1 cellular context compared by ENCODE assay signal in the genomic region with DNA sequence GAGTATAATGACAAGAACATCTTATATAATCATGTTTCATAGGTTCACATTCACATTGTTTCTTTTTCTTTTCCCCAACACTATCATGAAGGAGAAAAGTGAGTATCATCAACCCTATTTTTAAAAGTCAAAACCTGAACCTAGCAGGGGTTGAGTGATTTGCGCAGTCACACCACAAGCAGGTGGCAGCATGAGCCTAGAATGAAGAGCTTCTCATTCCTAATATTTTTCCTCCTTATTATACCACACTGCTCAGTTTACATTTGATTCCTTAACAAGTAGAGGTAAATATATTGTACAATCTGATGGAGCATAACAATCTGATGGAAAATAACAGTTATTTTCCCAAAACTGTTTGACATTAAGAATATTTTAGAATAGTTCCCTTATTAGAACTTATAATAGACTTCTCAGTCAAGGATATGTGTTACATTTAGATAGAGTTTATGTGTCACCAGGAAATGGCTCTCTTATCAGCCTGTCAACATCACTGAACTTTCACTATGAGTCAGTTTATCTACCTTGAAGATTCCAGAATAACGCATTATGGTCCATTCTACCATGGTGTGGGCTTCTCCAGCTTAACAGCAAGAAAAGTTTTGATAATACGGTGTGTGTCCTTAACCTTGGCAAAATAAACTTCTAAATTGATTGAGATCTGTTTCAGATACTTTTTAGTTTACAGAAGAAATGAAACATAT.
TF ChIP-seq lines count a peak whose summit lies in the region.

No MANE protein-coding gene starts in this region.

TF ChIP-seq in K562, 482 proteins besides CTCF, POLR2A, EP300 and RAD21 (continued from another document):
- TF ChIP-seq, protein P1, sequence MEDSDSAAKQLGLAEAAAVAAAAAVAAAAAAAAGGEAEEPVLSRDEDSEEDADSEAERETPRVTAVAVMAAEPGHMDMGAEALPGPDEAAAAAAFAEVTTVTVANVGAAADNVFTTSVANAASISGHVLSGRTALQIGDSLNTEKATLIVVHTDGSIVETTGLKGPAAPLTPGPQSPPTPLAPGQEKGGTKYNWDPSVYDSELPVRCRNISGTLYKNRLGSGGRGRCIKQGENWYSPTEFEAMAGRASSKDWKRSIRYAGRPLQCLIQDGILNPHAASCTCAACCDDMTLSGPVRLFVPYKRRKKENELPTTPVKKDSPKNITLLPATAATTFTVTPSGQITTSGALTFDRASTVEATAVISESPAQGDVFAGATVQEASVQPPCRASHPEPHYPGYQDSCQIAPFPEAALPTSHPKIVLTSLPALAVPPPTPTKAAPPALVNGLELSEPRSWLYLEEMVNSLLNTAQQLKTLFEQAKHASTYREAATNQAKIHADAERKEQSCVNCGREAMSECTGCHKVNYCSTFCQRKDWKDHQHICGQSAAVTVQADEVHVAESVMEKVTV (CRISPR knock-in tag; IDR thresholded peaks at IDR 0.05), result peak; percentile 89
- 0 out of 2 replicates have a peak, but pooled peaks have one; percentile 13 for TF ChIP-seq ETV1 (tag; conservative IDR thresholded peaks at IDR 0.05; ENCODE audit: low read depth)
- 0 out of 2 replicates have a peak, but pooled peaks have one; percentile 12 for TF ChIP-seq GABPA (tag; conservative IDR thresholded peaks at IDR 0.05; ENCODE audit: low read depth)
- no peak for TF ChIP-seq IRF2 (CRISPR knock-in tag; IDR thresholded peaks at IDR 0.05)
- TF ChIP-seq CC2D1A (IDR thresholded peaks at IDR 0.05), result no peak
- TF ChIP-seq L3MBTL2 (IDR thresholded peaks at IDR 0.05), result peak; percentile 25; the same call in 1 of the 2 replicates
- peak; percentile 85 for TF ChIP-seq JUND (IDR thresholded peaks at IDR 0.05; ENCODE audit: borderline replicate concordance, low read depth, low read length)
- peak; percentile 77; the same call in 2 of the 3 replicates for TF ChIP-seq JUND (tag; IDR thresholded peaks at IDR 0.05; ENCODE audit: borderline replicate concordance, low read depth, low read length)
- peak; percentile 53; the same call in 1 of the 2 replicates for TF ChIP-seq ZNF3 (CRISPR knock-in tag; IDR thresholded peaks at IDR 0.05)
- TF ChIP-seq ZEB2 (IDR thresholded peaks at IDR 0.05), result peak; percentile 73
- no peak for TF ChIP-seq ZNF354B (CRISPR knock-in tag; IDR thresholded peaks at IDR 0.05)
- TF ChIP-seq EWSR1 (IDR thresholded peaks at IDR 0.05; ENCODE audit: borderline replicate concordance, low read depth, partially characterized antibody), result no peak
- peak; percentile 74 for TF ChIP-seq CTBP1 (IDR thresholded peaks at IDR 0.05; ENCODE audit: borderline replicate concordance)
- no peak for TF ChIP-seq PHF20 (IDR thresholded peaks at IDR 0.05; ENCODE audit: partially characterized antibody)
- TF ChIP-seq SMARCA4 (IDR thresholded peaks at IDR 0.05), result peak; percentile 74
- TF ChIP-seq ZNF589 (CRISPR knock-in tag; IDR thresholded peaks at IDR 0.05; ENCODE audit: low read depth), result peak; percentile 51; the same call in 1 of the 2 replicates
- 0 out of 4 replicates have a peak, but pooled peaks of 1 of the 2 experiments have one; percentile 31 for TF ChIP-seq MAZ (CRISPR knock-in tag; conservative IDR thresholded peaks at IDR 0.05 in 1 of 2, IDR thresholded peaks at IDR 0.05 in 1 of 2)
- no peak for TF ChIP-seq SMC3 (conservative IDR thresholded peaks at IDR 0.05; ENCODE audit: insufficient read depth, low read depth, low read length)
- TF ChIP-seq, protein P2, sequence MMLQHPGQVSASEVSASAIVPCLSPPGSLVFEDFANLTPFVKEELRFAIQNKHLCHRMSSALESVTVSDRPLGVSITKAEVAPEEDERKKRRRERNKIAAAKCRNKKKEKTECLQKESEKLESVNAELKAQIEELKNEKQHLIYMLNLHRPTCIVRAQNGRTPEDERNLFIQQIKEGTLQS (IDR thresholded peaks at IDR 0.05), result peak; percentile 60; the same call in 1 of the 2 replicates
- TF ChIP-seq, protein P2 (CRISPR knock-in tag; conservative IDR thresholded peaks at IDR 0.05), result no peak
- TF ChIP-seq, protein P3, sequence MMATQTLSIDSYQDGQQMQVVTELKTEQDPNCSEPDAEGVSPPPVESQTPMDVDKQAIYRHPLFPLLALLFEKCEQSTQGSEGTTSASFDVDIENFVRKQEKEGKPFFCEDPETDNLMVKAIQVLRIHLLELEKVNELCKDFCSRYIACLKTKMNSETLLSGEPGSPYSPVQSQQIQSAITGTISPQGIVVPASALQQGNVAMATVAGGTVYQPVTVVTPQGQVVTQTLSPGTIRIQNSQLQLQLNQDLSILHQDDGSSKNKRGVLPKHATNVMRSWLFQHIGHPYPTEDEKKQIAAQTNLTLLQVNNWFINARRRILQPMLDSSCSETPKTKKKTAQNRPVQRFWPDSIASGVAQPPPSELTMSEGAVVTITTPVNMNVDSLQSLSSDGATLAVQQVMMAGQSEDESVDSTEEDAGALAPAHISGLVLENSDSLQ (IDR thresholded peaks at IDR 0.05), result peak; percentile 21; the same call in 1 of the 2 replicates
- peak; percentile 78 for TF ChIP-seq ARID1B (IDR thresholded peaks at IDR 0.05)
- TF ChIP-seq, protein P4, sequence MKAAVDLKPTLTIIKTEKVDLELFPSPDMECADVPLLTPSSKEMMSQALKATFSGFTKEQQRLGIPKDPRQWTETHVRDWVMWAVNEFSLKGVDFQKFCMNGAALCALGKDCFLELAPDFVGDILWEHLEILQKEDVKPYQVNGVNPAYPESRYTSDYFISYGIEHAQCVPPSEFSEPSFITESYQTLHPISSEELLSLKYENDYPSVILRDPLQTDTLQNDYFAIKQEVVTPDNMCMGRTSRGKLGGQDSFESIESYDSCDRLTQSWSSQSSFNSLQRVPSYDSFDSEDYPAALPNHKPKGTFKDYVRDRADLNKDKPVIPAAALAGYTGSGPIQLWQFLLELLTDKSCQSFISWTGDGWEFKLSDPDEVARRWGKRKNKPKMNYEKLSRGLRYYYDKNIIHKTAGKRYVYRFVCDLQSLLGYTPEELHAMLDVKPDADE (conservative IDR thresholded peaks at IDR 0.05; ENCODE audit: control insufficient read depth, low read depth, low read length), result no peak
- 0 out of 2 replicates have a peak, but pooled peaks have one; percentile 59 for TF ChIP-seq ZNF175 (CRISPR knock-in tag; IDR thresholded peaks at IDR 0.05; ENCODE audit: low read depth)
- peak; percentile 96 for TF ChIP-seq FOSL1 (tag; conservative IDR thresholded peaks at IDR 0.05)
- no peak for TF ChIP-seq YBX1 (IDR thresholded peaks at IDR 0.05)
- TF ChIP-seq SOX6 (IDR thresholded peaks at IDR 0.05), result peak; percentile 58; the same call in 1 of the 2 replicates
- TF ChIP-seq CBFA2T3 (IDR thresholded peaks at IDR 0.05), result 0 out of 2 replicates have a peak, but pooled peaks have one; percentile 5
- TF ChIP-seq DPF2 (IDR thresholded peaks at IDR 0.05), result peak; percentile 70
- TF ChIP-seq NR2C1 (IDR thresholded peaks at IDR 0.05), result no peak
- 0 out of 2 replicates have a peak, but pooled peaks have one; percentile 20 for TF ChIP-seq NR2C1 (tag; IDR thresholded peaks at IDR 0.05)
- TF ChIP-seq MTA2 (IDR thresholded peaks at IDR 0.05; ENCODE audit: low read depth), result 0 out of 2 replicates have a peak, but pooled peaks have one; percentile 7
- no peak for TF ChIP-seq ERF (CRISPR knock-in tag; IDR thresholded peaks at IDR 0.05)
- no peak for TF ChIP-seq SAFB2 (IDR thresholded peaks at IDR 0.05; ENCODE audit: borderline replicate concordance, low read depth, low read length, severe bottlenecking)
- TF ChIP-seq, protein P5, sequence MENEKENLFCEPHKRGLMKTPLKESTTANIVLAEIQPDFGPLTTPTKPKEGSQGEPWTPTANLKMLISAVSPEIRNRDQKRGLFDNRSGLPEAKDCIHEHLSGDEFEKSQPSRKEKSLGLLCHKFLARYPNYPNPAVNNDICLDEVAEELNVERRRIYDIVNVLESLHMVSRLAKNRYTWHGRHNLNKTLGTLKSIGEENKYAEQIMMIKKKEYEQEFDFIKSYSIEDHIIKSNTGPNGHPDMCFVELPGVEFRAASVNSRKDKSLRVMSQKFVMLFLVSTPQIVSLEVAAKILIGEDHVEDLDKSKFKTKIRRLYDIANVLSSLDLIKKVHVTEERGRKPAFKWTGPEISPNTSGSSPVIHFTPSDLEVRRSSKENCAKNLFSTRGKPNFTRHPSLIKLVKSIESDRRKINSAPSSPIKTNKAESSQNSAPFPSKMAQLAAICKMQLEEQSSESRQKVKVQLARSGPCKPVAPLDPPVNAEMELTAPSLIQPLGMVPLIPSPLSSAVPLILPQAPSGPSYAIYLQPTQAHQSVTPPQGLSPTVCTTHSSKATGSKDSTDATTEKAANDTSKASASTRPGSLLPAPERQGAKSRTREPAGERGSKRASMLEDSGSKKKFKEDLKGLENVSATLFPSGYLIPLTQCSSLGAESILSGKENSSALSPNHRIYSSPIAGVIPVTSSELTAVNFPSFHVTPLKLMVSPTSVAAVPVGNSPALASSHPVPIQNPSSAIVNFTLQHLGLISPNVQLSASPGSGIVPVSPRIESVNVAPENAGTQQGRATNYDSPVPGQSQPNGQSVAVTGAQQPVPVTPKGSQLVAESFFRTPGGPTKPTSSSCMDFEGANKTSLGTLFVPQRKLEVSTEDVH (IDR thresholded peaks at IDR 0.05; ENCODE audit: low read depth, partially characterized antibody), result no peak
- 0 out of 2 replicates have a peak, but pooled peaks have one; percentile 16 for TF ChIP-seq ZNF584 (CRISPR knock-in tag; IDR thresholded peaks at IDR 0.05; ENCODE audit: low read depth)
- 0 out of 2 replicates have a peak, but pooled peaks have one; percentile 40 for TF ChIP-seq ELF1 (tag; IDR thresholded peaks at IDR 0.05)
- TF ChIP-seq, protein P6, sequence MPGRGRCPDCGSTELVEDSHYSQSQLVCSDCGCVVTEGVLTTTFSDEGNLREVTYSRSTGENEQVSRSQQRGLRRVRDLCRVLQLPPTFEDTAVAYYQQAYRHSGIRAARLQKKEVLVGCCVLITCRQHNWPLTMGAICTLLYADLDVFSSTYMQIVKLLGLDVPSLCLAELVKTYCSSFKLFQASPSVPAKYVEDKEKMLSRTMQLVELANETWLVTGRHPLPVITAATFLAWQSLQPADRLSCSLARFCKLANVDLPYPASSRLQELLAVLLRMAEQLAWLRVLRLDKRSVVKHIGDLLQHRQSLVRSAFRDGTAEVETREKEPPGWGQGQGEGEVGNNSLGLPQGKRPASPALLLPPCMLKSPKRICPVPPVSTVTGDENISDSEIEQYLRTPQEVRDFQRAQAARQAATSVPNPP (IDR thresholded peaks at IDR 0.05; ENCODE audit: borderline replicate concordance, insufficient read depth, insufficient read length), result no peak
- TF ChIP-seq ZNF445 (CRISPR knock-in tag; IDR thresholded peaks at IDR 0.05; ENCODE audit: low read depth), result no peak
- TF ChIP-seq, protein P7, sequence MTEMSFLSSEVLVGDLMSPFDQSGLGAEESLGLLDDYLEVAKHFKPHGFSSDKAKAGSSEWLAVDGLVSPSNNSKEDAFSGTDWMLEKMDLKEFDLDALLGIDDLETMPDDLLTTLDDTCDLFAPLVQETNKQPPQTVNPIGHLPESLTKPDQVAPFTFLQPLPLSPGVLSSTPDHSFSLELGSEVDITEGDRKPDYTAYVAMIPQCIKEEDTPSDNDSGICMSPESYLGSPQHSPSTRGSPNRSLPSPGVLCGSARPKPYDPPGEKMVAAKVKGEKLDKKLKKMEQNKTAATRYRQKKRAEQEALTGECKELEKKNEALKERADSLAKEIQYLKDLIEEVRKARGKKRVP (CRISPR knock-in tag; IDR thresholded peaks at IDR 0.05), result no peak
- TF ChIP-seq EP400 (IDR thresholded peaks at IDR 0.05), result peak; percentile 28; the same call in 1 of the 2 replicates
- TF ChIP-seq TCF3 (CRISPR knock-in tag; IDR thresholded peaks at IDR 0.05), result peak; percentile 53
- TF ChIP-seq, protein P8, sequence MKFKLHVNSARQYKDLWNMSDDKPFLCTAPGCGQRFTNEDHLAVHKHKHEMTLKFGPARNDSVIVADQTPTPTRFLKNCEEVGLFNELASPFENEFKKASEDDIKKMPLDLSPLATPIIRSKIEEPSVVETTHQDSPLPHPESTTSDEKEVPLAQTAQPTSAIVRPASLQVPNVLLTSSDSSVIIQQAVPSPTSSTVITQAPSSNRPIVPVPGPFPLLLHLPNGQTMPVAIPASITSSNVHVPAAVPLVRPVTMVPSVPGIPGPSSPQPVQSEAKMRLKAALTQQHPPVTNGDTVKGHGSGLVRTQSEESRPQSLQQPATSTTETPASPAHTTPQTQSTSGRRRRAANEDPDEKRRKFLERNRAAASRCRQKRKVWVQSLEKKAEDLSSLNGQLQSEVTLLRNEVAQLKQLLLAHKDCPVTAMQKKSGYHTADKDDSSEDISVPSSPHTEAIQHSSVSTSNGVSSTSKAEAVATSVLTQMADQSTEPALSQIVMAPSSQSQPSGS (CRISPR knock-in tag; IDR thresholded peaks at IDR 0.05), result no peak
- TF ChIP-seq, protein P9, sequence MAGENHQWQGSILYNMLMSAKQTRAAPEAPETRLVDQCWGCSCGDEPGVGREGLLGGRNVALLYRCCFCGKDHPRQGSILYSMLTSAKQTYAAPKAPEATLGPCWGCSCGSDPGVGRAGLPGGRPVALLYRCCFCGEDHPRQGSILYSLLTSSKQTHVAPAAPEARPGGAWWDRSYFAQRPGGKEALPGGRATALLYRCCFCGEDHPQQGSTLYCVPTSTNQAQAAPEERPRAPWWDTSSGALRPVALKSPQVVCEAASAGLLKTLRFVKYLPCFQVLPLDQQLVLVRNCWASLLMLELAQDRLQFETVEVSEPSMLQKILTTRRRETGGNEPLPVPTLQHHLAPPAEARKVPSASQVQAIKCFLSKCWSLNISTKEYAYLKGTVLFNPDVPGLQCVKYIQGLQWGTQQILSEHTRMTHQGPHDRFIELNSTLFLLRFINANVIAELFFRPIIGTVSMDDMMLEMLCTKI (IDR thresholded peaks at IDR 0.05; ENCODE audit: partially characterized antibody), result no peak
- peak; percentile 59; the same call in 1 of the 2 replicates for TF ChIP-seq TEAD4 (IDR thresholded peaks at IDR 0.05; ENCODE audit: low read length)
- no peak for TF ChIP-seq TEAD4 (CRISPR knock-in tag; IDR thresholded peaks at IDR 0.05; ENCODE audit: borderline replicate concordance)
- no peak for TF ChIP-seq SIN3A (IDR thresholded peaks at IDR 0.05; ENCODE audit: borderline replicate concordance in 2 of 2, control insufficient read depth in 1 of 2, low read depth in 2 of 2, low read length in 2 of 2)
- no peak for TF ChIP-seq NFYB (IDR thresholded peaks at IDR 0.05; ENCODE audit: extremely low read depth, insufficient read length)
- 0 out of 2 replicates have a peak, but pooled peaks have one; percentile 33 for TF ChIP-seq ZNF311 (CRISPR knock-in tag; IDR thresholded peaks at IDR 0.05)
- TF ChIP-seq SMARCE1 (IDR thresholded peaks at IDR 0.05), result peak; percentile 74; the same call in 1 of the 2 replicates
- TF ChIP-seq, protein P10, sequence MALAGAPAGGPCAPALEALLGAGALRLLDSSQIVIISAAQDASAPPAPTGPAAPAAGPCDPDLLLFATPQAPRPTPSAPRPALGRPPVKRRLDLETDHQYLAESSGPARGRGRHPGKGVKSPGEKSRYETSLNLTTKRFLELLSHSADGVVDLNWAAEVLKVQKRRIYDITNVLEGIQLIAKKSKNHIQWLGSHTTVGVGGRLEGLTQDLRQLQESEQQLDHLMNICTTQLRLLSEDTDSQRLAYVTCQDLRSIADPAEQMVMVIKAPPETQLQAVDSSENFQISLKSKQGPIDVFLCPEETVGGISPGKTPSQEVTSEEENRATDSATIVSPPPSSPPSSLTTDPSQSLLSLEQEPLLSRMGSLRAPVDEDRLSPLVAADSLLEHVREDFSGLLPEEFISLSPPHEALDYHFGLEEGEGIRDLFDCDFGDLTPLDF (CRISPR knock-in tag; IDR thresholded peaks at IDR 0.05), result no peak
- 0 out of 2 replicates have a peak, but pooled peaks have one; percentile 19 for TF ChIP-seq JUN (IDR thresholded peaks at IDR 0.05; ENCODE audit: borderline replicate concordance, low read depth, low read length)
- TF ChIP-seq JUN (CRISPR knock-in tag; IDR thresholded peaks at IDR 0.05; ENCODE audit: borderline replicate concordance), result no peak
- TF ChIP-seq IFI16 (CRISPR knock-in tag; IDR thresholded peaks at IDR 0.05), result no peak
